Comparison of ENCODE assay signal across 10 cellular contexts in genomic region chr3:155890671-155891190, GRCh38. TPM values are rescaled to one million over a fixed set of nuclear protein-coding genes. Genes with fewer than 3 reads are reported as not detected.
A peak's percentile ranks its signal among the peaks of the same experiment; 100 is the strongest.
DNase-seq lines count a peak whose midpoint lies in the region; ATAC-seq, FAIRE-seq and TF ChIP-seq lines count a peak whose summit lies in the region.
"Had no signal": no experiment of that assay in that cellular context is flagged by ENCODE, and none has a peak within 500 bp of the region (broad histone marks: within the 10 kb centered on the region; RNA-seq: fewer than 3 reads in every experiment).

No MANE protein-coding gene starts in this region.

- no peak overlapping the region for H3K27ac Mint-ChIP-seq in type B pancreatic cell
- H3K27ac Mint-ChIP-seq: stimulated activated naive CD8-positive, alpha-beta T cell treated with anti-CD3 and anti-CD28 coated beads, Interleukin-15, Interleukin-2, amounts not matched to agents 100 ng/mL and 50 ng/mL, for 24 hours had no signal

- H3K36me3 Mint-ChIP-seq in type B pancreatic cell = peaks cover 22% of the 10 kb centered on the region

- H3K4me3 Mint-ChIP-seq in type B pancreatic cell = no peak overlapping the region
- H3K4me3 Mint-ChIP-seq: stimulated activated naive CD8-positive, alpha-beta T cell treated with anti-CD3 and anti-CD28 coated beads, Interleukin-15, Interleukin-2, amounts not matched to agents 100 ng/mL and 50 ng/mL, for 24 hours had no signal

- ATAC-seq in GM19463 (IDR thresholded peaks at IDR 0.05; ENCODE audit: unreplicated experiment) (peak; percentile 60), GM21723 (IDR thresholded peaks at IDR 0.05; ENCODE audit: unreplicated experiment) (no peak)

- no peak for FAIRE-seq in HTR-8/SVneo (lab: Jason Lieb, UNC)

- peak; percentile 47 for DNase-seq in AG09319 (ENCODE audit: extremely low read depth, low read depth)
- DNase-seq in M059J (ENCODE audit: low read depth) = peak; percentile 39
- DNase-seq in fibroblast of peridontal ligament (ENCODE audit: extremely low read depth) = peak; percentile 76
- DNase-seq in HTR-8/SVneo (ENCODE audit: insufficient read length, low spot score) = no peak
- no peak for DNase-seq in globus pallidus (ENCODE audit: low spot score)
- DNase-seq in type B pancreatic cell (ENCODE audit: extremely low spot score, unreplicated experiment) = no peak
- DNase-seq: NCI-H1930 had no signal

- H3K9me3 Mint-ChIP-seq in type B pancreatic cell = no peaks in the 10 kb centered on the region
- H3K9me3 Mint-ChIP-seq: stimulated activated naive CD8-positive, alpha-beta T cell treated with anti-CD3 and anti-CD28 coated beads, Interleukin-15, Interleukin-2, amounts not matched to agents 100 ng/mL and 50 ng/mL, for 24 hours had no signal

- TF ChIP-seq CTCF in AG09319 (IDR thresholded peaks at IDR 0.05; ENCODE audit: low read depth, low read length) (no peak), type B pancreatic cell (conservative IDR thresholded peaks at IDR 0.05) (no peak)

- no peaks in the 10 kb centered on the region for H3K27me3 Mint-ChIP-seq in type B pancreatic cell
- H3K27me3 Mint-ChIP-seq: stimulated activated naive CD8-positive, alpha-beta T cell treated with anti-CD3 and anti-CD28 coated beads, Interleukin-15, Interleukin-2, amounts not matched to agents 100 ng/mL and 50 ng/mL, for 24 hours had no signal

- peaks cover 20% of the 10 kb centered on the region for H3K4me1 Mint-ChIP-seq in type B pancreatic cell (ENCODE audit: unreplicated experiment)

RNA-seq across cellular contexts. Expression of gene GMPS, which starts 20.3 kb away (rescaled TPM):
- total RNA-seq in M059J (2014; rRNA removed; shearing (Covaris generic)) = 112 and 174 TPM in 2 replicates
- 58.6 and 90.4 TPM in 2 replicates for total RNA-seq in type B pancreatic cell (ENCODE audit: low replicate concordance)

RNA-seq across cellular contexts. Expression of gene SLC33A1, which starts 36.5 kb away (rescaled TPM):
- total RNA-seq in M059J (2014; rRNA removed; shearing (Covaris generic)) = 28.3 and 45.5 TPM in 2 replicates
- total RNA-seq in type B pancreatic cell (ENCODE audit: low replicate concordance) = 24.4 and 26.0 TPM in 2 replicates

Comparison
In these comparisons a context has a peak if more than half of its experiments do, and no peak if none do; other contexts are left out.
1. DNase-seq: peak in AG09319 (single experiment), M059J (single experiment) and fibroblast of peridontal ligament (single experiment); none in HTR-8/SVneo (single experiment), globus pallidus (single experiment) and type B pancreatic cell (single experiment).